8 cellular contexts compared by ENCODE assay signal in the genomic region with DNA sequence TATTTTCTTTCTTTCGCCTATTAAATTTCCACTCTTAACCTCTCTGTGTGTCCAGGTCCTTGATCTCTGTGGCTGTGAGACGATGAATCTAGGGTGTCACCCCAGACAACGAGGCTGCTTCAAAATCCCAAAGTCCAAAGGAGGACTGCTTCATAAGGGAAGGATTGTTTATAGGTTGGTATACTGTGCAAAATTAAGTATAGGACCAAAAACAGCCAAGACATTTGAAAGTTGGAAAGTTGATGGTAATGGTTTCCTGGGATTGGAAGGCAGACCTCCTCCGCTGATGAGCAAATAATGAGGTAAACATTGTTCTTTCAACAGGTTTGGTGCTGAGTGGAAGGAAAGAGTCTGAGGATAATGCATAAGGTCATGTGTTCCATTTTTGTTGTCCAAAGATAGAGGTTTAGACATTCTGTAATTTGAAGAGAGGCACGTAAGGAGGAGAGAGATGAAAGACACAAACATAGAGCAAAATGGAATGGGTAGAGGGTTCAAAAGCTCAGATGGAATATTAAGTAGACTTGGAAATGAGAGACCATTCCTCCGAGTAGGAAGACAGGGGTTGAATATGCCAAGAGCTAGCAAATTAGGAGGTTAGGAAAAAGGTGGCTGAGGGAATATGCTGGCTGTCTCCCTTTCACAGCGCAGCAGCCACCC. TPM values are rescaled to one million over a fixed set of nuclear protein-coding genes. Genes with fewer than 3 reads are reported as not detected.
DNase-seq lines count a peak whose midpoint lies in the region; ATAC-seq, FAIRE-seq and TF ChIP-seq lines count a peak whose summit lies in the region.

No MANE protein-coding gene starts in this region.

- peaks cover 0 to 37% (median 5%) of the 10 kb centered on the region in 12 donors for H3K4me1 ChIP-seq in heart left ventricle
- H3K4me1 ChIP-seq in kidney (ENCODE audit: control insufficient read depth in 1 of 2, insufficient read depth in 1 of 2, low read depth in 1 of 2, low read length in 2 of 2) = no peaks in the 10 kb centered on the region
- H3K4me1 ChIP-seq in upper lobe of right lung = no peaks in the 10 kb centered on the region

- TF ChIP-seq POLR2A in heart left ventricle (IDR thresholded peaks at IDR 0.05) = no peak

- H3K36me3 ChIP-seq in heart left ventricle (no peaks in the 10 kb centered on the region), kidney (ENCODE audit: control insufficient read depth in 1 of 2, insufficient read depth in 2 of 2, low read length in 2 of 2) (no peaks in the 10 kb centered on the region), upper lobe of right lung (no peaks in the 10 kb centered on the region)

- WGBS in heart left ventricle, 4 donors = 62 to 66% (median 64%) methylated on average over 7 of the region's 7 CpGs

- ATAC-seq in heart left ventricle = no peak
- no peak for ATAC-seq in Right ventricle myocardium inferior
- ATAC-seq in upper lobe of right lung = no peak

- peaks cover 3% of the 10 kb centered on the region for H3K36me3 Mint-ChIP-seq in activated T-helper 2 cell treated with anti-CD3 and anti-CD28 coated beads, Interferon-gamma antibody, Interleukin-2, Interleukin-4, amounts not matched to agents 10 μg/mL and 5 μg/mL and 100 μg/mL, durations not matched to agents 14 hours and 24 hours and 36 hours (ENCODE audit: low read depth)

- no peak for DNase-seq in heart left ventricle
- DNase-seq in Right ventricle myocardium inferior (ENCODE audit: missing footprints) = no peak
- DNase-seq in activated T-helper 2 cell treated with anti-CD3 and anti-CD28 coated beads, Interferon-gamma antibody, Interleukin-2, Interleukin-4, amounts not matched to agents 10 μg/mL and 5 μg/mL and 100 μg/mL, durations not matched to agents 14 hours and 24 hours and 36 hours (ENCODE audit: low spot score) = no peak
- no peak for DNase-seq in kidney
- no peak for DNase-seq in upper lobe of right lung
- no peak for DNase-seq in medulla oblongata (ENCODE audit: extremely low spot score)
- no peak for DNase-seq in NOMO-1 (lab: John Stamatoyannopoulos, UW; ENCODE audit: unreplicated experiment in 2 of 2)
- DNase-seq in GM19239 (ENCODE audit: insufficient read length, low spot score) = no peak

- intact Hi-C loops in heart left ventricle (cut with DNase I) (loop anchor here (2.0 to 10.0 kb wide), 9 partner anchors 33 to 1085 kb away; a partner anchor contains a TSS), Right ventricle myocardium inferior (cut with DNase I) (loop anchor here (10.0 kb wide), 1 partner anchor 115 kb away; no protein-coding TSS in a partner anchor), kidney (cut with DNase I) (no loop called here), upper lobe of right lung (cut with DNase I) (no loop called here)
- intact Hi-C loops in activated T-helper 2 cell treated with anti-CD3 and anti-CD28 coated beads, Interferon-gamma antibody, Interleukin-2, Interleukin-4, amounts not matched to agents 10 μg/mL and 5 μg/mL and 100 μg/mL, durations not matched to agents 14 hours and 24 hours and 36 hours (cut with micrococcal nuclease) = loop anchor here (5.0 to 10.0 kb wide), 2 partner anchors 118 to 1075 kb away; no protein-coding TSS in a partner anchor

- no peak for FAIRE-seq in kidney (lab: Jason Lieb, UNC)
- no peak for FAIRE-seq in GM19239 (lab: Jason Lieb, UNC)

- H3K9me3 ChIP-seq in heart left ventricle (no peaks in the 10 kb centered on the region), kidney (ENCODE audit: control insufficient read depth in 1 of 2, low read length in 2 of 2) (no peaks in the 10 kb centered on the region), upper lobe of right lung (no peaks in the 10 kb centered on the region)

- peaks cover 38% of the 10 kb centered on the region for H3K4me1 Mint-ChIP-seq in activated T-helper 2 cell treated with anti-CD3 and anti-CD28 coated beads, Interferon-gamma antibody, Interleukin-2, Interleukin-4, amounts not matched to agents 10 μg/mL and 5 μg/mL and 100 μg/mL, durations not matched to agents 14 hours and 24 hours and 36 hours (ENCODE audit: low read depth)

- H3K27ac ChIP-seq in heart left ventricle (peak overlapping the region in 3 of 12 donors; percentile 31 to 84 (median 79)), kidney (ENCODE audit: low read depth in 2 of 2, low read length in 2 of 2) (peak overlapping the region in 1 of 2 donors; percentile 45), upper lobe of right lung (no peak overlapping the region)

- no peak for TF ChIP-seq CTCF in heart left ventricle (IDR thresholded peaks at IDR 0.05)
- TF ChIP-seq CTCF in kidney (IDR thresholded peaks at IDR 0.05; ENCODE audit: borderline replicate concordance, extremely low read depth, insufficient read depth) = no peak
- no peak for TF ChIP-seq CTCF in upper lobe of right lung (IDR thresholded peaks at IDR 0.05)

- H3K27me3 Mint-ChIP-seq in activated T-helper 2 cell treated with anti-CD3 and anti-CD28 coated beads, Interferon-gamma antibody, Interleukin-2, Interleukin-4, amounts not matched to agents 10 μg/mL and 5 μg/mL and 100 μg/mL, durations not matched to agents 14 hours and 24 hours and 36 hours (ENCODE audit: low read depth) = peaks cover 33% of the 10 kb centered on the region

- peak overlapping the region; percentile 89 for H3K4me3 Mint-ChIP-seq in activated T-helper 2 cell treated with anti-CD3 and anti-CD28 coated beads, Interferon-gamma antibody, Interleukin-2, Interleukin-4, amounts not matched to agents 10 μg/mL and 5 μg/mL and 100 μg/mL, durations not matched to agents 14 hours and 24 hours and 36 hours (ENCODE audit: low read depth)

- H3K27ac Mint-ChIP-seq in activated T-helper 2 cell treated with anti-CD3 and anti-CD28 coated beads, Interferon-gamma antibody, Interleukin-2, Interleukin-4, amounts not matched to agents 10 μg/mL and 5 μg/mL and 100 μg/mL, durations not matched to agents 14 hours and 24 hours and 36 hours = peak overlapping the region; percentile 3

- H3K27me3 ChIP-seq in heart left ventricle (peaks cover 0 to 30% (median 15%) of the 10 kb centered on the region in 9 donors), upper lobe of right lung (peaks cover 10% of the 10 kb centered on the region)

- no peaks in the 10 kb centered on the region for H3K9me3 Mint-ChIP-seq in activated T-helper 2 cell treated with anti-CD3 and anti-CD28 coated beads, Interferon-gamma antibody, Interleukin-2, Interleukin-4, amounts not matched to agents 10 μg/mL and 5 μg/mL and 100 μg/mL, durations not matched to agents 14 hours and 24 hours and 36 hours

- H3K9ac ChIP-seq in kidney (ENCODE audit: low read length in 2 of 2) = no peak overlapping the region

- H3K4me3 ChIP-seq in heart left ventricle = peak overlapping the region in 10 of 12 donors; percentile 52 to 78 (median 70)
- peak overlapping the region; percentile 2 to 98 for H3K4me3 ChIP-seq in kidney (ENCODE audit: low read length in 2 of 2)
- H3K4me3 ChIP-seq in upper lobe of right lung = peak overlapping the region; percentile 83

RNA-seq across cellular contexts. Expression of a gene that starts 24.8 kb away (rescaled TPM):
- under 1 TPM in 7 of 9 donors, not detected in 2; 0.07 to 0.84 (median 0.20) TPM for total RNA-seq in heart left ventricle
- polyA plus RNA-seq in heart left ventricle = under 1 TPM; 0.21 to 0.34 TPM
- 0.35 TPM for total RNA-seq in Right ventricle myocardium inferior
- 0.59 and 0.87 TPM in 2 replicates for total RNA-seq in activated T-helper 2 cell treated with anti-CD3 and anti-CD28 coated beads, Interferon-gamma antibody, Interleukin-2, Interleukin-4, amounts not matched to agents 10 μg/mL and 5 μg/mL and 100 μg/mL, durations not matched to agents 14 hours and 24 hours and 36 hours
- total RNA-seq in kidney = 1.6 TPM
- 0.77 TPM for polyA plus RNA-seq in kidney (ENCODE audit: insufficient read depth, low read depth, low replicate concordance)
- total RNA-seq in upper lobe of right lung = 1.8 TPM

RNA-seq across cellular contexts. Expression of a gene that starts 56.5 kb away (rescaled TPM):
- 10 to 100 TPM; 14.7 to 37.7 (median 19.8) TPM for total RNA-seq in heart left ventricle
- polyA plus RNA-seq in heart left ventricle = 10 to 100 TPM; 15.1 to 33.5 TPM
- total RNA-seq in Right ventricle myocardium inferior = 18.5 TPM
- 64.4 and 69.6 TPM in 2 replicates for total RNA-seq in activated T-helper 2 cell treated with anti-CD3 and anti-CD28 coated beads, Interferon-gamma antibody, Interleukin-2, Interleukin-4, amounts not matched to agents 10 μg/mL and 5 μg/mL and 100 μg/mL, durations not matched to agents 14 hours and 24 hours and 36 hours
- total RNA-seq in kidney = 47.7 TPM
- 33.9 TPM for polyA plus RNA-seq in kidney (ENCODE audit: insufficient read depth, low read depth, low replicate concordance)
- 49.9 TPM for total RNA-seq in upper lobe of right lung

Comparison
In these comparisons a context has a peak if more than half of its experiments do, and no peak if none do; other contexts are left out.
1. intact Hi-C loops: an anchor here in heart left ventricle (2.0 to 10.0 kb wide), Right ventricle myocardium inferior (10.0 kb wide) and activated T-helper 2 cell treated with anti-CD3 and anti-CD28 coated beads, Interferon-gamma antibody, Interleukin-2, Interleukin-4, amounts not matched to agents 10 μg/mL and 5 μg/mL and 100 μg/mL, durations not matched to agents 14 hours and 24 hours and 36 hours (5.0 to 10.0 kb wide); none called in kidney and upper lobe of right lung.